8 cellular contexts compared by ENCODE assay signal in the genomic region with DNA sequence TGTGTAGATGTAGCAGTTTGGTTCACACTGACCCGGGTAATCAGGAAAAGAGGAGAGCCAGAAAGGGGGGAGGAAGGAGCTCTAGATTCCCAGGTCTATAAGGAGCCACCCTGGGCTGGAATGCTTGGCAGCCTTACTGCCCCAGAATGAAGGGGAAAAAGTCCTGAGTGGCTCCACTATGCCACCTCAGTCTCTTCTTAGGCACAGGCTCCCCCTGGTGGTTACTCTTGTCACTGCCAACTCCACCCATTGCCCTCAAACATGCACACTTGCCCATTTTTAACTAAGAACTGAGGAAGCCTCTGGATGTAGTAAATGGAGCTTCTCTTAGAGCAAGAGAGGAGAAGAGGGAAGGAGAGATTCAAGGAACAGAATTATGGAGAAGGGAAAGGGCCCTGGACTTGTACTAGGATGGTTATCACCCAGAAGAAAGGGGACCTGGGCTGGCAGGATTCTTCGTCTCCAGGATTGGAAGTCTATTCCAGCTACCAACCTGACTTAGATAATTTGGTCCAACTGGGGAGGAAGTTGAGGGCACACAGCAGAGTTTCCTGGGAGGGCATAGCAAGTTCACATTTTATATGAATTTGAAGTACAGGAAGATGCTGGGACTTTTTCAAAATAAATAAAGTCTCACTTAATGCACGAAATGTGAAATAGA. TPM values are rescaled to one million over a fixed set of nuclear protein-coding genes. Genes with fewer than 3 reads are reported as not detected.
DNase-seq lines count a peak whose midpoint lies in the region; ATAC-seq, FAIRE-seq and TF ChIP-seq lines count a peak whose summit lies in the region.

No MANE protein-coding gene starts in this region.

- ATAC-seq in T-helper 17 cell (peak; percentile 95), GM21528 (IDR thresholded peaks at IDR 0.05; ENCODE audit: low FRiP score, unreplicated experiment) (no peak)

- no peaks in the 10 kb centered on the region for H3K27me3 Mint-ChIP-seq in T-helper 17 cell

- no peak overlapping the region for H3K4me3 Mint-ChIP-seq in T-helper 17 cell

- TF ChIP-seq CTCF in 22Rv1 (IDR thresholded peaks at IDR 0.05) (peak; percentile 95), left ventricle myocardium inferior (IDR thresholded peaks at IDR 0.05; ENCODE audit: borderline replicate concordance) (peak; percentile 94), retinal pigment epithelial cell (conservative IDR thresholded peaks at IDR 0.05; ENCODE audit: low read depth, low read length) (peak; percentile 98)

- H3K27ac ChIP-seq in 22Rv1, result no peak overlapping the region
- H3K27ac ChIP-seq in left ventricle myocardium inferior (replicated peaks), result no peak overlapping the region

- H3K27ac Mint-ChIP-seq in T-helper 17 cell, result no peak overlapping the region

- no peak overlapping the region for H3K9ac ChIP-seq in adipocyte (ENCODE audit: low read length)

- peaks cover 4% of the 10 kb centered on the region for H3K4me1 Mint-ChIP-seq in T-helper 17 cell

- TF ChIP-seq POLR2A in GM12892 (IDR thresholded peaks at IDR 0.05; ENCODE audit: low read depth, low read length), result no peak

- no peaks in the 10 kb centered on the region for H3K27me3 ChIP-seq in adipocyte (replicated peaks; ENCODE audit: control insufficient read depth, insufficient read depth, low read length)
- no peaks in the 10 kb centered on the region for H3K27me3 ChIP-seq in left ventricle myocardium inferior (ENCODE audit: low read depth)

- no peaks in the 10 kb centered on the region for H3K36me3 Mint-ChIP-seq in T-helper 17 cell (ENCODE audit: low read depth)

- FAIRE-seq in GM12892 (lab: Jason Lieb, UNC), result peak; percentile 80

- intact Hi-C loops in left ventricle myocardium inferior (cut with micrococcal nuclease), result no loop called here

- H3K36me3 ChIP-seq in adipocyte (ENCODE audit: control insufficient read depth, insufficient read depth, low read length, severe bottlenecking) (peaks cover 4% of the 10 kb centered on the region), left ventricle myocardium inferior (no peaks in the 10 kb centered on the region)

- H3K4me3 ChIP-seq in adipocyte (ENCODE audit: low read length) (no peak overlapping the region), left ventricle myocardium inferior (no peak overlapping the region), retinal pigment epithelial cell (ENCODE audit: low read length) (no peak overlapping the region)

- DNase-seq in GM12892 (ENCODE audit: insufficient read length) (peak; percentile 68), NCI-H146 (lab: John Stamatoyannopoulos, UW) (peak; percentile 70), T-helper 17 cell (peak; percentile 55 to 71 (median 56)), adipocyte (ENCODE audit: low read depth) (peak; percentile 93), left ventricle myocardium inferior (peak; percentile 79), retinal pigment epithelial cell (ENCODE audit: low read depth) (no peak)

- H3K9me3 ChIP-seq in T-helper 17 cell (ENCODE audit: control insufficient read depth, low read length, poor library complexity, severe bottlenecking) (no peaks in the 10 kb centered on the region), adipocyte (ENCODE audit: control insufficient read depth, low read length) (no peaks in the 10 kb centered on the region), left ventricle myocardium inferior (replicated peaks) (no peaks in the 10 kb centered on the region)

- H3K4me1 ChIP-seq in adipocyte (ENCODE audit: control insufficient read depth, insufficient read depth, low read length) (peaks cover 5% of the 10 kb centered on the region), left ventricle myocardium inferior (peaks cover 14% of the 10 kb centered on the region)

RNA-seq across cellular contexts. Expression of a gene that starts 7.8 kb away (rescaled TPM):
- 6.3 TPM for polyA plus RNA-seq in GM12892 (2012; ENCODE audit: missing spikeins)
- total RNA-seq in T-helper 17 cell (10 to 100 TPM; 12.4 to 15.8 TPM), left ventricle myocardium inferior (9.3 TPM)

RNA-seq across cellular contexts. Expression of a gene that starts 17.0 kb away (rescaled TPM):
- polyA plus RNA-seq in GM12892 (2012; ENCODE audit: missing spikeins), result 16.4 TPM
- total RNA-seq in T-helper 17 cell, result 10 to 100 TPM; 25.6 to 27.2 TPM
- total RNA-seq in left ventricle myocardium inferior, result 58.9 TPM

RNA-seq across cellular contexts. Expression of a gene that starts 47.2 kb away (rescaled TPM):
- 24.3 TPM for polyA plus RNA-seq in GM12892 (2012; ENCODE audit: missing spikeins)
- total RNA-seq in T-helper 17 cell (100 to 1,000 TPM; 104 to 112 TPM), left ventricle myocardium inferior (52.2 TPM)

RNA-seq across cellular contexts. Expression of a gene that starts 59.8 kb away (rescaled TPM):
- polyA plus RNA-seq in GM12892 (2012; ENCODE audit: missing spikeins), result 19.6 TPM
- total RNA-seq in T-helper 17 cell (10 to 100 TPM; 38.3 to 41.0 TPM), left ventricle myocardium inferior (12.1 TPM)
